12 cellular contexts compared by ENCODE assay signal in the genomic region with DNA sequence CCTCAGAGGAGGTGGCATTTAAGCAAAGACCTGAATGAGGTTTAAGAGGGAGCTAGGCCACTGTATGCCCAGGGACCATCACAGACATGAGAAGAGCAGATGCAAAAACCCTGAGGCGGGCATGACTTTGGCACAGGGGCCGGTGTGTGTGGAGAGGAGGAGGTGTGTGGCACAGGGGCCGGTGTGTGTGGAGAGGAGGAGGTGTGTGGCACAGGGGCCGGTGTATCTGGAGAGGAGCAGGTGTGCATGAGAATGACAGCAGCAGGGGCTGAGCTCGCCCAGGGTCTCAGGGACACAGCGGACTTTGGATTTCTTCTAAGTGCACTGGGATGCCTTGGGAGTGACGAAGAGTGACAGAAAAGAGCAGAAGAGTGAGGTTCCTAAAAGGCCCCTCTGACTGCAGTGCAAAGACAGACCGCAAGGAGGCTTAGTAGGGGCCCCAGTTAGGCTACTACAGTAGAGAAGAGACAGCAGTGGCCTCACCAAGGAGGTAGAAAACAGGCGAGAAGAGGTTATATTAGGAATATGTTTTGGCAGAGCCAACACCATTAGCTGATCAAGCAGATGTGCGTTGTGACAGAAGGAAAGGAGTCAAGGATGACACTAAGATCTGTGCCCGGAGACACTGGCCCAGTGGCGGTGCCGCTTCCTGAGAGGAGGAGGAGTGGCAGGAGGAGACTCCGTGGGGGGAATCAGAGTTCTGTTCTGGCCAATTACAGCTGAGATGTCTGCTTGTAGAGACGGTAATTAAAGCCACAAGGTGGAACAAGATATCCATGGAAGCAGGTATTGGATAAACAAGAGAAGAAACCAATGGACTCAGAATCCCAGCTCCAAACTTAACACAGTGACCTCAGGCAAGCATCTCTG. TPM values are rescaled to one million over a fixed set of nuclear protein-coding genes. Genes with fewer than 3 reads are reported as not detected.
DNase-seq lines count a peak whose midpoint lies in the region; ATAC-seq and TF ChIP-seq lines count a peak whose summit lies in the region.
"Had no signal": no experiment of that assay in that cellular context is flagged by ENCODE, and none has a peak within 500 bp of the region (broad histone marks: within the 10 kb centered on the region; RNA-seq: fewer than 3 reads in every experiment).

No MANE protein-coding gene starts in this region.

- peak; percentile 80 for DNase-seq in ELF-1 (ENCODE audit: low read depth, low spot score)
- no peak for DNase-seq in activated T-helper 2 cell treated with anti-CD3 and anti-CD28 coated beads, Interferon-gamma antibody, Interleukin-2, Interleukin-4, amounts not matched to agents 10 μg/mL and 5 μg/mL and 100 μg/mL, durations not matched to agents 14 hours and 24 hours and 36 hours (ENCODE audit: low spot score)
- peak; percentile 55 for DNase-seq in iPS-NIHi11 (ENCODE audit: low spot score)
- DNase-seq in omental fat pad (ENCODE audit: low spot score) = no peak
- DNase-seq in amygdala (lab: John Stamatoyannopoulos, UW) = no peak
- no peak for DNase-seq in LoVo (ENCODE audit: low spot score)
- DNase-seq: body of pancreas; GDM1; NK-92 treated with Interleukin-12 subunit alpha and Interleukin-12 subunit beta, amount 100 ng/mL, for 24 hours had no signal

- H3K4me1 ChIP-seq in ACC112 (ENCODE audit: control insufficient read depth, insufficient read depth, low read length, unreplicated experiment) = peaks cover 51% of the 10 kb centered on the region

- H2AFZ ChIP-seq in ACC112 (ENCODE audit: low read length, unreplicated experiment) = no peak overlapping the region

- no peaks in the 10 kb centered on the region for H3K27me3 Mint-ChIP-seq in activated T-helper 2 cell treated with anti-CD3 and anti-CD28 coated beads, Interferon-gamma antibody, Interleukin-2, Interleukin-4, amounts not matched to agents 10 μg/mL and 5 μg/mL and 100 μg/mL, durations not matched to agents 14 hours and 24 hours and 36 hours (ENCODE audit: low read depth)

- no peak overlapping the region for H3K4me3 Mint-ChIP-seq in activated T-helper 2 cell treated with anti-CD3 and anti-CD28 coated beads, Interferon-gamma antibody, Interleukin-2, Interleukin-4, amounts not matched to agents 10 μg/mL and 5 μg/mL and 100 μg/mL, durations not matched to agents 14 hours and 24 hours and 36 hours (ENCODE audit: low read depth)

- H3K27ac Mint-ChIP-seq in activated T-helper 2 cell treated with anti-CD3 and anti-CD28 coated beads, Interferon-gamma antibody, Interleukin-2, Interleukin-4, amounts not matched to agents 10 μg/mL and 5 μg/mL and 100 μg/mL, durations not matched to agents 14 hours and 24 hours and 36 hours = peak overlapping the region; percentile 64

- H3K4me3 ChIP-seq in ACC112 (ENCODE audit: low read depth, low read length) = no peak overlapping the region
- H3K4me3 ChIP-seq: body of pancreas had no signal

- peaks cover 62% of the 10 kb centered on the region for H3K4me1 Mint-ChIP-seq in activated T-helper 2 cell treated with anti-CD3 and anti-CD28 coated beads, Interferon-gamma antibody, Interleukin-2, Interleukin-4, amounts not matched to agents 10 μg/mL and 5 μg/mL and 100 μg/mL, durations not matched to agents 14 hours and 24 hours and 36 hours (ENCODE audit: low read depth)

- H3K27ac ChIP-seq in ACC112 (ENCODE audit: low read depth, low read length) = peak overlapping the region; percentile 51; the same call in 1 of the 2 replicates
- H3K27ac ChIP-seq: body of pancreas had no signal

- H3K79me2 ChIP-seq in ACC112 (ENCODE audit: control insufficient read depth, insufficient read depth, low read length, unreplicated experiment) = peaks cover 62% of the 10 kb centered on the region

- no peak for TF ChIP-seq CTCF in omental fat pad (IDR thresholded peaks at IDR 0.05)

- H3K9me3 Mint-ChIP-seq in activated T-helper 2 cell treated with anti-CD3 and anti-CD28 coated beads, Interferon-gamma antibody, Interleukin-2, Interleukin-4, amounts not matched to agents 10 μg/mL and 5 μg/mL and 100 μg/mL, durations not matched to agents 14 hours and 24 hours and 36 hours = no peaks in the 10 kb centered on the region

- H3K36me3 Mint-ChIP-seq in activated T-helper 2 cell treated with anti-CD3 and anti-CD28 coated beads, Interferon-gamma antibody, Interleukin-2, Interleukin-4, amounts not matched to agents 10 μg/mL and 5 μg/mL and 100 μg/mL, durations not matched to agents 14 hours and 24 hours and 36 hours (ENCODE audit: low read depth) = peaks cover 71% of the 10 kb centered on the region

- intact Hi-C loops in activated T-helper 2 cell treated with anti-CD3 and anti-CD28 coated beads, Interferon-gamma antibody, Interleukin-2, Interleukin-4, amounts not matched to agents 10 μg/mL and 5 μg/mL and 100 μg/mL, durations not matched to agents 14 hours and 24 hours and 36 hours (cut with micrococcal nuclease) = no loop called here

- no peaks in the 10 kb centered on the region for H3K36me3 ChIP-seq in ACC112 (ENCODE audit: insufficient read depth, low read length)

- H3K27me3 ChIP-seq in ACC112 (ENCODE audit: insufficient read depth, low read length) = no peaks in the 10 kb centered on the region
- H3K27me3 ChIP-seq: body of pancreas had no signal

- ATAC-seq in omental fat pad (ENCODE audit: low FRiP score) (no peak), HG02642 (IDR thresholded peaks at IDR 0.05; ENCODE audit: poor library complexity, unreplicated experiment) (no peak)
- ATAC-seq: body of pancreas had no signal

RNA-seq across cellular contexts. Expression of a gene that starts 18.4 kb away (rescaled TPM):
- 65.7 and 67.8 TPM in 2 replicates for total RNA-seq in activated T-helper 2 cell treated with anti-CD3 and anti-CD28 coated beads, Interferon-gamma antibody, Interleukin-2, Interleukin-4, amounts not matched to agents 10 μg/mL and 5 μg/mL and 100 μg/mL, durations not matched to agents 14 hours and 24 hours and 36 hours
- total RNA-seq in omental fat pad = 10 to 100 TPM; 20.7 to 53.6 (median 27.8) TPM

RNA-seq across cellular contexts. Expression of a gene that starts 46.6 kb away (rescaled TPM):
- not detected in 2 replicates for total RNA-seq in activated T-helper 2 cell treated with anti-CD3 and anti-CD28 coated beads, Interferon-gamma antibody, Interleukin-2, Interleukin-4, amounts not matched to agents 10 μg/mL and 5 μg/mL and 100 μg/mL, durations not matched to agents 14 hours and 24 hours and 36 hours
- not detected for total RNA-seq in omental fat pad
- total RNA-seq: body of pancreas, myocyte had no signal

Comparison
In these comparisons a context has a peak if more than half of its experiments do, and no peak if none do; other contexts are left out.
1. DNase-seq: peak in ELF-1 (single experiment) and iPS-NIHi11 (single experiment); none in activated T-helper 2 cell treated with anti-CD3 and anti-CD28 coated beads, Interferon-gamma antibody, Interleukin-2, Interleukin-4, amounts not matched to agents 10 μg/mL and 5 μg/mL and 100 μg/mL, durations not matched to agents 14 hours and 24 hours and 36 hours (single experiment), omental fat pad (single experiment), amygdala (0 of 56) and LoVo (single experiment).